ENCODE assay signal across 1 cellular context in genomic region chr1:155061381-155062150, GRCh38.
TF ChIP-seq lines count a peak whose summit lies in the region.

No MANE protein-coding gene starts in this region.

TF ChIP-seq in K562, 482 proteins besides CTCF, POLR2A, EP300 and RAD21 (continued from another document):
- TF ChIP-seq BMI1 (IDR thresholded peaks at IDR 0.05; ENCODE audit: low read length) (no peak), ZNF445 (CRISPR knock-in tag; IDR thresholded peaks at IDR 0.05; ENCODE audit: low read depth) (no peak), NR2C2 (CRISPR knock-in tag; IDR thresholded peaks at IDR 0.05) (peak; percentile 24; the same call in 1 of the 2 replicates), NR2C2 (tag; IDR thresholded peaks at IDR 0.05) (no peak), FOXM1 (IDR thresholded peaks at IDR 0.05; ENCODE audit: low read depth) (no peak), FOXM1 (CRISPR knock-in tag; IDR thresholded peaks at IDR 0.05; ENCODE audit: low read depth) (no peak), CEBPG (CRISPR knock-in tag; IDR thresholded peaks at IDR 0.05) (no peak), CEBPG (tag; conservative IDR thresholded peaks at IDR 0.05 in 1 of 2, IDR thresholded peaks at IDR 0.05 in 1 of 2) (no peak), ZNF449 (CRISPR knock-in tag; IDR thresholded peaks at IDR 0.05) (no peak), ZNF324 (CRISPR knock-in tag; IDR thresholded peaks at IDR 0.05) (no peak), ZNF354B (CRISPR knock-in tag; IDR thresholded peaks at IDR 0.05) (no peak), CBFA2T3 (IDR thresholded peaks at IDR 0.05) (no peak), CC2D1A (IDR thresholded peaks at IDR 0.05) (peak; percentile 91; the same call in 1 of the 2 replicates), RB1 (IDR thresholded peaks at IDR 0.05; ENCODE audit: low read depth) (peak; percentile 79)
- TF ChIP-seq, protein P1, sequence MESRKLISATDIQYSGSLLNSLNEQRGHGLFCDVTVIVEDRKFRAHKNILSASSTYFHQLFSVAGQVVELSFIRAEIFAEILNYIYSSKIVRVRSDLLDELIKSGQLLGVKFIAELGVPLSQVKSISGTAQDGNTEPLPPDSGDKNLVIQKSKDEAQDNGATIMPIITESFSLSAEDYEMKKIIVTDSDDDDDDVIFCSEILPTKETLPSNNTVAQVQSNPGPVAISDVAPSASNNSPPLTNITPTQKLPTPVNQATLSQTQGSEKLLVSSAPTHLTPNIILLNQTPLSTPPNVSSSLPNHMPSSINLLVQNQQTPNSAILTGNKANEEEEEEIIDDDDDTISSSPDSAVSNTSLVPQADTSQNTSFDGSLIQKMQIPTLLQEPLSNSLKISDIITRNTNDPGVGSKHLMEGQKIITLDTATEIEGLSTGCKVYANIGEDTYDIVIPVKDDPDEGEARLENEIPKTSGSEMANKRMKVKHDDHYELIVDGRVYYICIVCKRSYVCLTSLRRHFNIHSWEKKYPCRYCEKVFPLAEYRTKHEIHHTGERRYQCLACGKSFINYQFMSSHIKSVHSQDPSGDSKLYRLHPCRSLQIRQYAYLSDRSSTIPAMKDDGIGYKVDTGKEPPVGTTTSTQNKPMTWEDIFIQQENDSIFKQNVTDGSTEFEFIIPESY (CRISPR knock-in tag; IDR thresholded peaks at IDR 0.05) = peak; percentile 72
- TF ChIP-seq, protein P2, sequence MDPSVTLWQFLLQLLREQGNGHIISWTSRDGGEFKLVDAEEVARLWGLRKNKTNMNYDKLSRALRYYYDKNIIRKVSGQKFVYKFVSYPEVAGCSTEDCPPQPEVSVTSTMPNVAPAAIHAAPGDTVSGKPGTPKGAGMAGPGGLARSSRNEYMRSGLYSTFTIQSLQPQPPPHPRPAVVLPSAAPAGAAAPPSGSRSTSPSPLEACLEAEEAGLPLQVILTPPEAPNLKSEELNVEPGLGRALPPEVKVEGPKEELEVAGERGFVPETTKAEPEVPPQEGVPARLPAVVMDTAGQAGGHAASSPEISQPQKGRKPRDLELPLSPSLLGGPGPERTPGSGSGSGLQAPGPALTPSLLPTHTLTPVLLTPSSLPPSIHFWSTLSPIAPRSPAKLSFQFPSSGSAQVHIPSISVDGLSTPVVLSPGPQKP (CRISPR knock-in tag; IDR thresholded peaks at IDR 0.05) = no peak
- TF ChIP-seq, protein P3, sequence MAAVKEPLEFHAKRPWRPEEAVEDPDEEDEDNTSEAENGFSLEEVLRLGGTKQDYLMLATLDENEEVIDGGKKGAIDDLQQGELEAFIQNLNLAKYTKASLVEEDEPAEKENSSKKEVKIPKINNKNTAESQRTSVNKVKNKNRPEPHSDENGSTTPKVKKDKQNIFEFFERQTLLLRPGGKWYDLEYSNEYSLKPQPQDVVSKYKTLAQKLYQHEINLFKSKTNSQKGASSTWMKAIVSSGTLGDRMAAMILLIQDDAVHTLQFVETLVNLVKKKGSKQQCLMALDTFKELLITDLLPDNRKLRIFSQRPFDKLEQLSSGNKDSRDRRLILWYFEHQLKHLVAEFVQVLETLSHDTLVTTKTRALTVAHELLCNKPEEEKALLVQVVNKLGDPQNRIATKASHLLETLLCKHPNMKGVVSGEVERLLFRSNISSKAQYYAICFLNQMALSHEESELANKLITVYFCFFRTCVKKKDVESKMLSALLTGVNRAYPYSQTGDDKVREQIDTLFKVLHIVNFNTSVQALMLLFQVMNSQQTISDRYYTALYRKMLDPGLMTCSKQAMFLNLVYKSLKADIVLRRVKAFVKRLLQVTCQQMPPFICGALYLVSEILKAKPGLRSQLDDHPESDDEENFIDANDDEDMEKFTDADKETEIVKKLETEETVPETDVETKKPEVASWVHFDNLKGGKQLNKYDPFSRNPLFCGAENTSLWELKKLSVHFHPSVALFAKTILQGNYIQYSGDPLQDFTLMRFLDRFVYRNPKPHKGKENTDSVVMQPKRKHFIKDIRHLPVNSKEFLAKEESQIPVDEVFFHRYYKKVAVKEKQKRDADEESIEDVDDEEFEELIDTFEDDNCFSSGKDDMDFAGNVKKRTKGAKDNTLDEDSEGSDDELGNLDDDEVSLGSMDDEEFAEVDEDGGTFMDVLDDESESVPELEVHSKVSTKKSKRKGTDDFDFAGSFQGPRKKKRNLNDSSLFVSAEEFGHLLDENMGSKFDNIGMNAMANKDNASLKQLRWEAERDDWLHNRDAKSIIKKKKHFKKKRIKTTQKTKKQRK (IDR thresholded peaks at IDR 0.05; ENCODE audit: borderline replicate concordance, low read depth, low read length) = no peak
